ENCODE assay signal across 1 cellular context in genomic region chr12:57496822-57497221, GRCh38.
TF ChIP-seq lines count a peak whose summit lies in the region.

No MANE protein-coding gene starts in this region.

TF ChIP-seq in GM12878, 131 proteins besides CTCF, POLR2A, EP300 and RAD21:
- TF ChIP-seq MYC (IDR thresholded peaks at IDR 0.05; ENCODE audit: insufficient read depth, insufficient read length, insufficient replicate concordance, low read length, severe bottlenecking) (no peak), IKZF1 (conservative IDR thresholded peaks at IDR 0.05) (peak; percentile 35; the same call in 1 of the 2 replicates), MTA2 (IDR thresholded peaks at IDR 0.05; ENCODE audit: low read depth) (peak; percentile 13; the same call in 1 of the 2 replicates), SMAD1 (IDR thresholded peaks at IDR 0.05; ENCODE audit: low read depth, partially characterized antibody) (no peak), PKNOX1 (IDR thresholded peaks at IDR 0.05) (peak; percentile 46; the same call in 1 of the 2 replicates), RUNX3 (IDR thresholded peaks at IDR 0.05; ENCODE audit: low read length) (peak; percentile 33; the same call in 1 of the 2 replicates), IKZF2 (IDR thresholded peaks at IDR 0.05) (peak; percentile 49 to 61; a peak in 2 of 4 replicates), ESRRA (IDR thresholded peaks at IDR 0.05; ENCODE audit: low read length) (no peak), HSF1 (IDR thresholded peaks at IDR 0.05; ENCODE audit: low read depth, low read length) (no peak), ATF7 (IDR thresholded peaks at IDR 0.05; ENCODE audit: low read depth) (peak; percentile 50; the same call in 1 of the 2 replicates), PML (IDR thresholded peaks at IDR 0.05; ENCODE audit: low read length) (0 out of 2 replicates have a peak, but pooled peaks have one; percentile 17), MEF2B (IDR thresholded peaks at IDR 0.05; ENCODE audit: partially characterized antibody, poor library complexity, severe bottlenecking) (peak; percentile 77), JUNB (IDR thresholded peaks at IDR 0.05) (0 out of 2 replicates have a peak, but pooled peaks have one; percentile 8)
